In genomic region chr3:67808906-67809305, GRCh38 we compare ENCODE assay signal across 23 cellular contexts.
"Had no signal": no experiment of that assay in that cellular context is flagged by ENCODE, and none has a peak within 500 bp of the region (broad histone marks: within the 10 kb centered on the region; RNA-seq: fewer than 3 reads in every experiment).

No MANE protein-coding gene starts in this region.

- ATAC-seq: activated CD4-positive, alpha-beta T cell treated with anti-CD3 and anti-CD28 coated beads for 36 hours; activated T-cell treated with anti-CD3 and anti-CD28 coated beads, Interleukin-2, amount 50 U/mL, for 4 hours; activated T-helper 17 cell treated with anti-CD3 and anti-CD28 coated beads, Interleukin-2, amount 50 U/mL, for 72 hours; effector memory CD8-positive, alpha-beta T cell; heart left ventricle had no signal

- H3K4me1 ChIP-seq: esophagus squamous epithelium, heart left ventricle had no signal

- H3K9me3 ChIP-seq: esophagus squamous epithelium had no signal

- H3K27ac ChIP-seq: epithelial cell of prostate, esophagus squamous epithelium, heart left ventricle had no signal

- H3K36me3 ChIP-seq: esophagus squamous epithelium, heart left ventricle had no signal

- DNase-seq: activated CD4-positive, alpha-beta memory T cell treated with anti-CD3 and anti-CD28 coated beads, Interleukin-2, amount 10 ng/mL, durations not matched to agents 7 days and 5 days; activated CD4-positive, alpha-beta T cell treated with anti-CD3 and anti-CD28 coated beads for 36 hours; activated CD4-positive, alpha-beta T cell treated with anti-CD3 and anti-CD28 coated beads, Interleukin-2, amount 10 ng/mL, durations not matched to agents 24 days and 14 days; activated CD4-positive, alpha-beta T cell treated with anti-CD3 and anti-CD28 coated beads, Interleukin-2, amount 50 U/mL, for 4 hours; activated CD4-positive, CD25-positive, alpha-beta regulatory T cell; activated CD4-positive, CD25-positive, alpha-beta regulatory T cell treated with anti-CD3 and anti-CD28 coated beads, Interleukin-2, amount 50 U/mL, for 72 hours; activated effector memory CD4-positive, alpha-beta T cell treated with Interleukin-2 at 50 U/mL for 16 hours; activated gamma-delta T cell treated with Interleukin-2 at 50 U/mL for 16 hours; activated naive CD4-positive, alpha-beta T cell treated with anti-CD3 and anti-CD28 coated beads, Interleukin-2, amount 50 U/mL, for 16 hours; activated naive CD4-positive, alpha-beta T cell treated with Interleukin-2 at 50 U/mL for 16 hours; activated T-cell treated with anti-CD3 and anti-CD28 coated beads, Interleukin-2, amount 50 U/mL, for 4 hours; amniotic stem cell; cortex of kidney; dermis blood vessel endothelial cell; effector CD4-positive, alpha-beta T cell; effector memory CD8-positive, alpha-beta T cell; esophagus squamous epithelium; glutamatergic neuron; heart left ventricle; T-helper 2 cell; T-helper 9 cell had no signal

- H3K27me3 ChIP-seq: esophagus squamous epithelium, heart left ventricle had no signal

- H3K4me3 ChIP-seq: esophagus squamous epithelium, heart left ventricle had no signal
